ENCODE assay signal across 1 cellular context in genomic region chr17:58658804-58659713, GRCh38.
TF ChIP-seq lines count a peak whose summit lies in the region.

No MANE protein-coding gene starts in this region.

TF ChIP-seq in HepG2, 621 proteins besides CTCF, POLR2A, EP300 and RAD21 (continued from another document and continues in another):
- TF ChIP-seq ZNF138 (CRISPR knock-in tag; IDR thresholded peaks at IDR 0.05; ENCODE audit: low read depth) (no peak), ZNF614 (CRISPR knock-in tag; IDR thresholded peaks at IDR 0.05; ENCODE audit: borderline replicate concordance) (peak; percentile 91; the same call in 1 of the 2 replicates), XRCC5 (optimal IDR thresholded peaks at IDR 0.05; ENCODE audit: low read length) (no peak), ZNF784 (CRISPR knock-in tag; IDR thresholded peaks at IDR 0.05; ENCODE audit: borderline replicate concordance) (no peak), TAF15 (IDR thresholded peaks at IDR 0.05; ENCODE audit: low read depth, low read length, poor library complexity, severe bottlenecking) (no peak), ZNF446 (CRISPR knock-in tag; IDR thresholded peaks at IDR 0.05) (no peak), ZSCAN9 (CRISPR knock-in tag; IDR thresholded peaks at IDR 0.05; ENCODE audit: borderline replicate concordance) (peak; percentile 97), TOPORS (CRISPR knock-in tag; IDR thresholded peaks at IDR 0.05) (peak; percentile 48; the same call in 1 of the 2 replicates), KDM3A (CRISPR knock-in tag; IDR thresholded peaks at IDR 0.05; ENCODE audit: low read depth) (peak; percentile 95), GPN1 (CRISPR knock-in tag; IDR thresholded peaks at IDR 0.05; ENCODE audit: borderline replicate concordance) (peak; percentile 26; the same call in 1 of the 2 replicates), RBM39 (IDR thresholded peaks at IDR 0.05; ENCODE audit: low read depth, low read length, poor library complexity, severe bottlenecking) (peak; percentile 35), PREB (CRISPR knock-in tag; IDR thresholded peaks at IDR 0.05) (no peak), ZBTB8A (CRISPR knock-in tag; IDR thresholded peaks at IDR 0.05; ENCODE audit: borderline replicate concordance, low read depth) (no peak), MYPOP (CRISPR knock-in tag; IDR thresholded peaks at IDR 0.05) (peak; percentile 75; the same call in 1 of the 2 replicates), MXD1 (CRISPR knock-in tag; IDR thresholded peaks at IDR 0.05) (no peak), GFI1 (CRISPR knock-in tag; IDR thresholded peaks at IDR 0.05; ENCODE audit: borderline replicate concordance) (peak; percentile 77), ZSCAN25 (CRISPR knock-in tag; IDR thresholded peaks at IDR 0.05) (no peak), MEF2D (CRISPR knock-in tag; IDR thresholded peaks at IDR 0.05) (peak; percentile 57), PAWR (CRISPR knock-in tag; IDR thresholded peaks at IDR 0.05; ENCODE audit: borderline replicate concordance) (no peak), ZNF577 (CRISPR knock-in tag; IDR thresholded peaks at IDR 0.05; ENCODE audit: borderline replicate concordance, low read depth) (no peak), PCBP1 (IDR thresholded peaks at IDR 0.05; ENCODE audit: borderline replicate concordance, low read depth, low read length) (no peak), SP2 (CRISPR knock-in tag; IDR thresholded peaks at IDR 0.05) (no peak; the same call in 1 of the 2 replicates), MLX (CRISPR knock-in tag; IDR thresholded peaks at IDR 0.05) (peak; percentile 68), MTF1 (CRISPR knock-in tag; IDR thresholded peaks at IDR 0.05) (peak; percentile 45; the same call in 1 of the 2 replicates), MLLT10 (CRISPR knock-in tag; IDR thresholded peaks at IDR 0.05) (no peak), PPARG (CRISPR knock-in tag; conservative IDR thresholded peaks at IDR 0.05) (peak; percentile 70), HHEX (CRISPR knock-in tag; IDR thresholded peaks at IDR 0.05) (no peak), GATA4 (IDR thresholded peaks at IDR 0.05; ENCODE audit: borderline replicate concordance, low read depth) (peak; percentile 99), ZSCAN22 (CRISPR knock-in tag; IDR thresholded peaks at IDR 0.05) (no peak), IKZF1 (IDR thresholded peaks at IDR 0.05) (no peak), ZNF687 (CRISPR knock-in tag; IDR thresholded peaks at IDR 0.05) (no peak), MAFG (CRISPR knock-in tag; IDR thresholded peaks at IDR 0.05) (no peak), ZNF547 (CRISPR knock-in tag; IDR thresholded peaks at IDR 0.05) (peak; percentile 70; the same call in 1 of the 2 replicates), ZNF550 (CRISPR knock-in tag; IDR thresholded peaks at IDR 0.05; ENCODE audit: borderline replicate concordance) (no peak), GTF2F1 (IDR thresholded peaks at IDR 0.05; ENCODE audit: low read length) (peak; percentile 100), ZNF558 (CRISPR knock-in tag; IDR thresholded peaks at IDR 0.05; ENCODE audit: borderline replicate concordance) (no peak), FOXA3 (CRISPR knock-in tag; IDR thresholded peaks at IDR 0.05) (peak; percentile 92), CBX5 (CRISPR knock-in tag; IDR thresholded peaks at IDR 0.05; ENCODE audit: borderline replicate concordance) (peak; percentile 92), ZNF883 (CRISPR knock-in tag; IDR thresholded peaks at IDR 0.05; ENCODE audit: not compliant biosample characterization) (no peak), ZBTB38 (CRISPR knock-in tag; IDR thresholded peaks at IDR 0.05) (no peak), ZNF670 (CRISPR knock-in tag; IDR thresholded peaks at IDR 0.05; ENCODE audit: borderline replicate concordance) (peak; percentile 84), ZNF335 (CRISPR knock-in tag; IDR thresholded peaks at IDR 0.05) (peak; percentile 86; the same call in 1 of the 2 replicates), RELA (CRISPR knock-in tag; IDR thresholded peaks at IDR 0.05) (no peak), ZGPAT (CRISPR knock-in tag; IDR thresholded peaks at IDR 0.05) (peak; percentile 95), RBAK (CRISPR knock-in tag; IDR thresholded peaks at IDR 0.05) (peak; percentile 43; the same call in 1 of the 2 replicates), GLMP (CRISPR knock-in tag; IDR thresholded peaks at IDR 0.05; ENCODE audit: borderline replicate concordance) (no peak), E2F1 (CRISPR knock-in tag; IDR thresholded peaks at IDR 0.05) (no peak; the same call in none of the 2 replicates), CREB3 (CRISPR knock-in tag; IDR thresholded peaks at IDR 0.05) (no peak), TBP (CRISPR knock-in tag; IDR thresholded peaks at IDR 0.05) (no peak), FLYWCH1 (CRISPR knock-in tag; IDR thresholded peaks at IDR 0.05) (no peak), ZNF44 (CRISPR knock-in tag; IDR thresholded peaks at IDR 0.05) (no peak), ZNF713 (CRISPR knock-in tag; IDR thresholded peaks at IDR 0.05) (no peak), ZNF691 (CRISPR knock-in tag; IDR thresholded peaks at IDR 0.05; ENCODE audit: borderline replicate concordance, low read depth) (no peak; the same call in 1 of the 2 replicates), NFIC (IDR thresholded peaks at IDR 0.05; ENCODE audit: low read length) (peak; percentile 96), ZNF343 (CRISPR knock-in tag; IDR thresholded peaks at IDR 0.05) (no peak; the same call in 1 of the 2 replicates), HIVEP1 (CRISPR knock-in tag; IDR thresholded peaks at IDR 0.05) (no peak), FIP1L1 (IDR thresholded peaks at IDR 0.05; ENCODE audit: borderline replicate concordance, insufficient read depth, low read depth, low read length) (0 out of 2 replicates have a peak, but pooled peaks have one; percentile 43), ZNF124 (CRISPR knock-in tag; IDR thresholded peaks at IDR 0.05) (peak; percentile 97), ARID2 (CRISPR knock-in tag; IDR thresholded peaks at IDR 0.05; ENCODE audit: borderline replicate concordance) (peak; percentile 97), CERS6 (CRISPR knock-in tag; IDR thresholded peaks at IDR 0.05) (no peak)
